15 cellular contexts compared by ENCODE assay signal in the genomic region with DNA sequence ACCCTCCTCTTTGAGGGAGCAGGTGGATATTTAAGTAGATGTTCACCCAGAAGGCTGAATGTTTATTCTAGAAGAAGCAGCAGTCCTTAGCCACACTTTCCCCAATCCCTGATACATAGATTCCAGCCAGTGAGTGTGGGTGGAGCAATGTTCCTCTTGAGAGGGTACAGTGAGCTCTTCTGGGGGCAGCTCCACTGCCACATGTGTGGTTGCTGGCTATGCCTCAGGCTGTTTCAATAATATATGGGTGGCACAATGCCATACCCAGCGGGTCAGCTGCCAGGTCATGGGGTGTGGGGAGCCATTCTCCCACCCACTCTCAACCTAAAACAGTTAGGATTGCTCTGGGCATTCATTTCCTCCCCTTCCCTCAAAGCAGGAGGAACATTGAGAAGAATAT.
"Had no signal": no experiment of that assay in that cellular context is flagged by ENCODE, and none has a peak within 500 bp of the region (broad histone marks: within the 10 kb centered on the region; RNA-seq: fewer than 3 reads in every experiment).

No MANE protein-coding gene starts in this region.

- H3K36me3 Mint-ChIP-seq: type B pancreatic cell had no signal

- H3K36me3 ChIP-seq: heart right ventricle, sigmoid colon, vagina had no signal

- H3K4me3 ChIP-seq: heart right ventricle, lung, psoas muscle, sigmoid colon, vagina had no signal

- H3K27me3 Mint-ChIP-seq: type B pancreatic cell had no signal

- H3K4me1 ChIP-seq: heart right ventricle, psoas muscle, vagina had no signal

- H3K27me3 ChIP-seq: heart right ventricle, sigmoid colon, vagina had no signal

- H3K27ac ChIP-seq: heart right ventricle, psoas muscle, sigmoid colon, vagina had no signal

- H3K4me1 Mint-ChIP-seq: naive B cell, nephron progenitor cell had no signal

- H3K9me3 Mint-ChIP-seq: type B pancreatic cell had no signal

- H3K4me3 Mint-ChIP-seq: naive B cell, nephron progenitor cell, type B pancreatic cell had no signal

- H3K9me3 ChIP-seq: psoas muscle, vagina had no signal

- DNase-seq: cortex of kidney; effector memory CD4-positive, alpha-beta T cell; heart right ventricle; islet precursor cell; mesendoderm; naive B cell; nephron progenitor cell; psoas muscle; sigmoid colon; small intestine; stimulated activated CD4-positive, alpha-beta T cell treated with anti-CD3 and anti-CD28 coated beads, Interleukin-12 subunit alpha, Interleukin-12 subunit beta, amount 100 ng/mL, for 4 hours; stimulated activated naive CD4-positive, alpha-beta T cell treated with Interleukin-2 at 50 U/mL for 16 hours had no signal

- H3K27ac Mint-ChIP-seq: naive B cell, nephron progenitor cell, type B pancreatic cell had no signal
